Comparison of ENCODE assay signal across 16 cellular contexts in genomic region chr18:21559195-21559594, GRCh38. TPM values are rescaled to one million over a fixed set of nuclear protein-coding genes. Genes with fewer than 3 reads are reported as not detected.
DNase-seq lines count a peak whose midpoint lies in the region; ATAC-seq, FAIRE-seq and TF ChIP-seq lines count a peak whose summit lies in the region.
"Had no signal": no experiment of that assay in that cellular context is flagged by ENCODE, and none has a peak within 500 bp of the region (broad histone marks: within the 10 kb centered on the region; RNA-seq: fewer than 3 reads in every experiment).

No MANE protein-coding gene starts in this region.

- H2AK5ac ChIP-seq in mesenchymal stem cell (ENCODE audit: low read length, severe bottlenecking) = no peak overlapping the region

- no peaks in the 10 kb centered on the region for H3K9me3 ChIP-seq in CD8-positive, alpha-beta T cell (ENCODE audit: low read length)
- no peaks in the 10 kb centered on the region for H3K9me3 ChIP-seq in Panc1 (ENCODE audit: control insufficient read depth, insufficient read depth, low read depth, low read length)
- H3K9me3 ChIP-seq in mesenchymal stem cell (ENCODE audit: control insufficient read depth, low read length) = no peaks in the 10 kb centered on the region

- no peak overlapping the region for H3K4ac ChIP-seq in mesenchymal stem cell (ENCODE audit: low read depth in 1 of 2, low read length in 2 of 2)

- intact Hi-C loops in CD8-positive, alpha-beta T cell (cut with DNase I, micrococcal nuclease) = loop anchor here in 1 of 2 experiments (5.0 kb wide), 1 partner anchor 37 kb away; no protein-coding TSS in a partner anchor
- intact Hi-C loops in Panc1 (cut with micrococcal nuclease; ENCODE audit: unreplicated experiment) = no loop called here

- H3K4me3 Mint-ChIP-seq in CD8-positive, alpha-beta T cell = no peak overlapping the region
- H3K4me3 Mint-ChIP-seq: B cell; CD4-positive, alpha-beta T cell had no signal

- no peaks in the 10 kb centered on the region for H3K4me1 Mint-ChIP-seq in CD8-positive, alpha-beta T cell (ENCODE audit: low read depth)
- H3K4me1 Mint-ChIP-seq: B cell had no signal

- no peak overlapping the region for H3K4me2 ChIP-seq in mesenchymal stem cell (ENCODE audit: low read length, poor library complexity, severe bottlenecking)

- no peak overlapping the region for H3K18ac ChIP-seq in mesenchymal stem cell (ENCODE audit: low read depth in 1 of 2, low read length in 2 of 2)

- no peaks in the 10 kb centered on the region for H3K4me1 ChIP-seq in CD8-positive, alpha-beta T cell (ENCODE audit: insufficient read depth, low read length)
- H3K4me1 ChIP-seq in Panc1 (ENCODE audit: control insufficient read depth, insufficient read depth, low read length) = no peaks in the 10 kb centered on the region
- H3K4me1 ChIP-seq in mesenchymal stem cell (ENCODE audit: control insufficient read depth, insufficient read depth, low read depth, low read length) = no peaks in the 10 kb centered on the region

- no peak overlapping the region for H3K23ac ChIP-seq in mesenchymal stem cell (ENCODE audit: low read length in 2 of 2)

- no peak overlapping the region for H3K4me3 ChIP-seq in CD8-positive, alpha-beta T cell (ENCODE audit: low read depth, low read length)
- no peak overlapping the region for H3K4me3 ChIP-seq in Panc1 (ENCODE audit: low read depth in 2 of 2, low read length in 2 of 2)
- no peak overlapping the region for H3K4me3 ChIP-seq in mesenchymal stem cell (ENCODE audit: insufficient read depth in 1 of 2, low read depth in 1 of 2, low read length in 2 of 2)

- H3K79me1 ChIP-seq in mesenchymal stem cell (replicated peaks; ENCODE audit: low read length, poor library complexity, severe bottlenecking) = peaks cover 10% of the 10 kb centered on the region

- TF ChIP-seq CTCF in CD8-positive, alpha-beta T cell (IDR thresholded peaks at IDR 0.05) = no peak
- no peak for TF ChIP-seq CTCF in Panc1 (IDR thresholded peaks at IDR 0.05)

- DNase-seq in CD8-positive, alpha-beta T cell = no peak
- DNase-seq in Panc1 (ENCODE audit: low read depth, low spot score) = no peak
- DNase-seq in epithelial cell of prostate (ENCODE audit: low read depth, low spot score) = no peak
- no peak for DNase-seq in mesenchymal stem cell
- no peak for DNase-seq in frontal cortex (ENCODE audit: low spot score in 2 of 2)
- DNase-seq in stimulated activated CD4-positive, alpha-beta T cell treated with anti-CD3 and anti-CD28 coated beads, Interleukin-15, amount 100 ng/mL, for 24 hours = no peak
- DNase-seq: C1 segment of cervical spinal cord; CD4-positive, alpha-beta T cell; DMS153; DMS79 treated with DMSO at 0.1 percent for 48 hours; EL; GDM1 had no signal

- TSS peak; percentile 34 for BruUV-seq in Panc1 (replicated peaks; lab: Mats Ljungman, UMichigan)

- no peak overlapping the region for H4K8ac ChIP-seq in mesenchymal stem cell (ENCODE audit: low read length)

- POLR2A ChIA-PET in CD8-positive, alpha-beta T cell (lab: Charles Lee) = interaction anchor here (0.6 kb wide), 1 partner anchor 179 kb away, joined by 3 read pairs; no protein-coding TSS in a partner anchor
- POLR2A ChIA-PET in Panc1 (lab: Charles Lee) = no interaction called here

- no peaks in the 10 kb centered on the region for H3K9me3 Mint-ChIP-seq in CD8-positive, alpha-beta T cell
- H3K9me3 Mint-ChIP-seq: CD4-positive, alpha-beta T cell had no signal

- H2BK15ac ChIP-seq in mesenchymal stem cell (ENCODE audit: low read depth, poor library complexity, severe bottlenecking) = no peak overlapping the region

- no peak overlapping the region for H2BK12ac ChIP-seq in mesenchymal stem cell (ENCODE audit: low read length in 2 of 2)

- H3K27me3 Mint-ChIP-seq in CD8-positive, alpha-beta T cell (ENCODE audit: low read depth) = no peaks in the 10 kb centered on the region
- H3K27me3 Mint-ChIP-seq: B cell; CD4-positive, alpha-beta T cell had no signal

- H3K27ac ChIP-seq in CD8-positive, alpha-beta T cell (ENCODE audit: low read depth, low read length) = no peak overlapping the region
- H3K27ac ChIP-seq in Panc1 (ENCODE audit: low read length) (no peak overlapping the region), epithelial cell of prostate (peak overlapping the region; percentile 74), mesenchymal stem cell (ENCODE audit: low read length, poor library complexity, severe bottlenecking) (no peak overlapping the region)

- in situ Hi-C loops in Panc1 (cut with HindIII; ENCODE audit: low pct_unique_long_range_greater_than_20kb, low sequenced_read_pairs) = no loop called here

- H3K9ac ChIP-seq in mesenchymal stem cell (ENCODE audit: low read length) = no peak overlapping the region

- no peaks in the 10 kb centered on the region for H3K27me3 ChIP-seq in CD8-positive, alpha-beta T cell (ENCODE audit: insufficient read depth, low read length)
- H3K27me3 ChIP-seq in Panc1 (ENCODE audit: control insufficient read depth, insufficient read depth, low read length) = no peaks in the 10 kb centered on the region
- no peaks in the 10 kb centered on the region for H3K27me3 ChIP-seq in mesenchymal stem cell (ENCODE audit: control insufficient read depth in 1 of 2, insufficient read depth in 1 of 2, low read length in 2 of 2)

- no peak for ATAC-seq in CD8-positive, alpha-beta T cell
- no peak for ATAC-seq in Panc1

- peak; percentile 57 for FAIRE-seq in G401.6 (lab: Jason Lieb, UNC)
- FAIRE-seq in frontal cortex (lab: Jason Lieb, UNC) = no peak
- FAIRE-seq: A204.1, H54 had no signal

- H2AFZ ChIP-seq in mesenchymal stem cell (ENCODE audit: low read depth, low read length) = no peak overlapping the region

- CTCF ChIA-PET in CD8-positive, alpha-beta T cell (lab: Charles Lee) = no interaction called here
- CTCF ChIA-PET in Panc1 (lab: Charles Lee) = no interaction called here

- H3K14ac ChIP-seq in mesenchymal stem cell (ENCODE audit: low read length in 2 of 2) = no peak overlapping the region

- peaks cover 21% of the 10 kb centered on the region for H3K36me3 ChIP-seq in CD8-positive, alpha-beta T cell (ENCODE audit: insufficient read depth, low read length)
- H3K36me3 ChIP-seq in Panc1 (ENCODE audit: control insufficient read depth, insufficient read depth, low read length) (peaks cover 15% of the 10 kb centered on the region; the same call in 1 of the 2 replicates), mesenchymal stem cell (ENCODE audit: control insufficient read depth in 1 of 2, insufficient read depth in 2 of 2, low read depth in 1 of 2, low read length in 2 of 2) (peaks cover 31 to 66% of the 10 kb centered on the region in 2 experiments)

- no peak overlapping the region for H2BK120ac ChIP-seq in mesenchymal stem cell (ENCODE audit: low read depth, low read length)

- no peak overlapping the region for H4K91ac ChIP-seq in mesenchymal stem cell (ENCODE audit: low read length)

- peak overlapping the region; percentile 29 for H3K27ac Mint-ChIP-seq in CD8-positive, alpha-beta T cell
- H3K27ac Mint-ChIP-seq: B cell; CD4-positive, alpha-beta T cell had no signal

- peaks cover 71% of the 10 kb centered on the region for H3K36me3 Mint-ChIP-seq in CD8-positive, alpha-beta T cell

- no peak overlapping the region for H2BK5ac ChIP-seq in mesenchymal stem cell (ENCODE audit: low read depth, low read length, poor library complexity, severe bottlenecking)

RNA-seq across cellular contexts. Expression of gene ESCO1, which starts 41.3 kb away (rescaled TPM):
- 10 to 100 TPM; 37.3 to 38.8 TPM for total RNA-seq in CD8-positive, alpha-beta T cell
- total RNA-seq in Panc1 (2021; ENCODE audit: unreplicated experiment) = 15.4 TPM
- 5.5 TPM for polyA plus RNA-seq in Panc1 (2012; ENCODE audit: insufficient read length)
- 10.5 TPM for polyA plus RNA-seq in mesenchymal stem cell (2013, experiment 1 of 2)
- 11.2 TPM for polyA plus RNA-seq in mesenchymal stem cell (2013, experiment 2 of 2)
- total RNA-seq in frontal cortex = 43.2 TPM

RNA-seq across cellular contexts. Expression of gene SNRPD1, which starts 52.9 kb away (rescaled TPM):
- total RNA-seq in CD8-positive, alpha-beta T cell = 10 to 100 TPM; 34.5 to 41.1 TPM
- total RNA-seq in Panc1 (2021; ENCODE audit: unreplicated experiment) (94.2 TPM), frontal cortex (34.2 TPM)
- 118 TPM for polyA plus RNA-seq in Panc1 (2012; ENCODE audit: insufficient read length)
- polyA plus RNA-seq in mesenchymal stem cell (2013, experiment 1 of 2) = 61.4 TPM
- 62.3 TPM for polyA plus RNA-seq in mesenchymal stem cell (2013, experiment 2 of 2)
